Comparison of ENCODE assay signal across 8 cellular contexts in the genomic region with DNA sequence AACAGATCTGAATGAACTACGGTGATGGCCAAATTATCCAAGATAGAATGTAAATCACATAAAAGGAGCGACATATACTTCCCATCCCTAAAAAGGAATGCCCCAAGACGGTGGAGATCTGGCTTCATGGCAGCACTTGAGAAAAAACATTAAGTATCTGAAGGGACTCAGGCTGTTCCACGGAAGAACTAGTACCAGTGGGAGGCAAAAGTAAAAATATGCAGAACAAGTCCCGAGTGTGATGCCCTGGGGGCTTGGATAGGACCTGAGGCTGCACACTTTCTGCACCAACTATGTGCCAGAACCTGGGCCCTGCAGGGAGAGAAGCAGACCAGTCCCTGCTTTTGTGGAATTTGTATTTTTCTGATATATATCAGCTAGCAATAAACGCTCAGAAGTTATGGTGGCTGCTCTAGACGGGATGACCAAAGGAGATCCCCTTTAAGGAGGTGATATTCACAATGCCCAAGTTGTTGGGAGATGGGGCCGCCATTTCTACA. TPM values are rescaled to one million over a fixed set of nuclear protein-coding genes. Genes with fewer than 3 reads are reported as not detected.
DNase-seq lines count a peak whose midpoint lies in the region; ATAC-seq and TF ChIP-seq lines count a peak whose summit lies in the region.

No MANE protein-coding gene starts in this region.

- peaks cover 28% of the 10 kb centered on the region for H3K79me2 ChIP-seq in smooth muscle cell (ENCODE audit: low read depth)

- CTCF ChIA-PET in activated CD4-positive, alpha-beta T cell treated with anti-CD3 and anti-CD28 coated beads, Interleukin-2, amount 10 ng/mL, durations not matched to agents 7 days and 5 days (lab: Charles Lee), result interaction anchor here (0.6 to 3.9 kb wide), 16 partner anchors 10 to 101 kb away, joined by 3 to 29 read pairs (median 4); a partner anchor contains a TSS

- no peaks in the 10 kb centered on the region for H4K20me1 ChIP-seq in smooth muscle cell (ENCODE audit: low read depth)

- no peak for ATAC-seq in HG02759 (IDR thresholded peaks at IDR 0.05; ENCODE audit: unreplicated experiment)

- peak overlapping the region; percentile 95 for H3K4me2 ChIP-seq in smooth muscle cell

- H3K36me3 Mint-ChIP-seq in activated CD4-positive, alpha-beta T cell treated with anti-CD3 and anti-CD28 coated beads, Interleukin-2, amount 10 ng/mL, durations not matched to agents 7 days and 5 days (ENCODE audit: low read depth), result peaks cover 37% of the 10 kb centered on the region

- H3K4me3 ChIP-seq in SJSA1 (peak overlapping the region; percentile 51), foreskin fibroblast (ENCODE audit: low read depth in 1 of 2, low read length in 2 of 2) (peak overlapping the region; percentile 51 to 96), smooth muscle cell (peak overlapping the region; percentile 74)

- H2AFZ ChIP-seq in smooth muscle cell (ENCODE audit: low read depth), result peak overlapping the region; percentile 98

- H3K27me3 ChIP-seq in SJSA1 (replicated peaks) (no peaks in the 10 kb centered on the region), smooth muscle cell (ENCODE audit: low read depth) (no peaks in the 10 kb centered on the region)

- no peaks in the 10 kb centered on the region for H3K27me3 Mint-ChIP-seq in activated CD4-positive, alpha-beta T cell treated with anti-CD3 and anti-CD28 coated beads, Interleukin-2, amount 10 ng/mL, durations not matched to agents 7 days and 5 days

- peak overlapping the region; percentile 67 for H3K27ac ChIP-seq in SJSA1
- peak overlapping the region; percentile 74 for H3K27ac ChIP-seq in smooth muscle cell (ENCODE audit: low read depth)

- peaks cover 79% of the 10 kb centered on the region for H3K4me1 Mint-ChIP-seq in activated CD4-positive, alpha-beta T cell treated with anti-CD3 and anti-CD28 coated beads, Interleukin-2, amount 10 ng/mL, durations not matched to agents 7 days and 5 days

- H3F3A ChIP-seq in smooth muscle cell (ENCODE audit: low read depth), result peaks cover 9% of the 10 kb centered on the region

- POLR2A ChIA-PET in activated CD4-positive, alpha-beta T cell treated with anti-CD3 and anti-CD28 coated beads, Interleukin-2, amount 10 ng/mL, durations not matched to agents 7 days and 5 days (lab: Charles Lee), result interaction anchor here (0.7 to 1.0 kb wide), 3 partner anchors 12 to 53 kb away, joined by 3 to 7 read pairs (median 4); a partner anchor contains a TSS

- no peak for DNase-seq in activated CD4-positive, alpha-beta T cell treated with anti-CD3 and anti-CD28 coated beads, Interleukin-2, amount 10 ng/mL, durations not matched to agents 7 days and 5 days
- no peak for DNase-seq in activated CD4-positive, alpha-beta T cell treated with anti-CD3 and anti-CD28 coated beads, Interleukin-2, amount 50 U/mL, for 48 hours
- DNase-seq in SJSA1 (ENCODE audit: low read depth in 1 of 2, low spot score in 2 of 2), result no peak
- DNase-seq in foreskin fibroblast, result no peak
- no peak for DNase-seq in smooth muscle cell (lab: John Stamatoyannopoulos, UW; ENCODE audit: unreplicated experiment)
- no peak for DNase-seq in HuH-7.5 (ENCODE audit: low spot score)
- no peak for DNase-seq in AG08396 (ENCODE audit: low spot score)

- 74% methylated on average over 8 of the region's 8 CpGs for WGBS in smooth muscle cell (ENCODE audit: low lambda C conversion rate)

- H3K4me1 ChIP-seq in SJSA1 (replicated peaks) (peaks cover 44% of the 10 kb centered on the region), smooth muscle cell (ENCODE audit: low read depth) (peaks cover 20% of the 10 kb centered on the region)

- H3K9me3 ChIP-seq in SJSA1 (replicated peaks) (no peaks in the 10 kb centered on the region), smooth muscle cell (replicated peaks; ENCODE audit: low read depth) (no peaks in the 10 kb centered on the region)

- peak overlapping the region; percentile 74 for H3K9ac ChIP-seq in smooth muscle cell (ENCODE audit: low read depth)

- no peaks in the 10 kb centered on the region for H3K9me3 Mint-ChIP-seq in activated CD4-positive, alpha-beta T cell treated with anti-CD3 and anti-CD28 coated beads, Interleukin-2, amount 10 ng/mL, durations not matched to agents 7 days and 5 days

- H3K27ac Mint-ChIP-seq in activated CD4-positive, alpha-beta T cell treated with anti-CD3 and anti-CD28 coated beads, Interleukin-2, amount 10 ng/mL, durations not matched to agents 7 days and 5 days, result peak overlapping the region; percentile 95

- H3K4me3 Mint-ChIP-seq in activated CD4-positive, alpha-beta T cell treated with anti-CD3 and anti-CD28 coated beads, Interleukin-2, amount 10 ng/mL, durations not matched to agents 7 days and 5 days, result peak overlapping the region; percentile 96

- TF ChIP-seq CTCF in foreskin fibroblast (IDR thresholded peaks at IDR 0.05; ENCODE audit: low read depth, low read length) (no peak), smooth muscle cell (IDR thresholded peaks at IDR 0.05; ENCODE audit: borderline replicate concordance, insufficient read depth, poor library complexity, severe bottlenecking) (peak; percentile 5)

- H3K36me3 ChIP-seq in SJSA1 (peaks cover 34% of the 10 kb centered on the region), smooth muscle cell (ENCODE audit: low read depth) (no peaks in the 10 kb centered on the region)

RNA-seq across cellular contexts. Expression of a gene that starts 0.5 kb away (rescaled TPM):
- total RNA-seq in activated CD4-positive, alpha-beta T cell treated with anti-CD3 and anti-CD28 coated beads, Interleukin-2, amount 10 ng/mL, durations not matched to agents 7 days and 5 days, result 100 to 1,000 TPM; 124 to 132 TPM
- 124 and 134 TPM in 2 replicates for total RNA-seq in SJSA1 (2014; rRNA removed; shearing (Covaris generic))
- total RNA-seq in smooth muscle cell, result 49.4 and 78.1 TPM in 2 replicates
- polyA plus RNA-seq in smooth muscle cell, result 61.5 and 68.4 TPM in 2 replicates

RNA-seq across cellular contexts. Expression of a gene that starts 1.9 kb away (rescaled TPM):
- total RNA-seq in activated CD4-positive, alpha-beta T cell treated with anti-CD3 and anti-CD28 coated beads, Interleukin-2, amount 10 ng/mL, durations not matched to agents 7 days and 5 days, result 1 to 10 TPM; 7.4 to 9.3 TPM
- total RNA-seq in SJSA1 (2014; rRNA removed; shearing (Covaris generic)), result 26.2 and 28.9 TPM in 2 replicates
- 9.7 and 10.8 TPM in 2 replicates for total RNA-seq in smooth muscle cell
- polyA plus RNA-seq in smooth muscle cell, result 6.4 and 7.3 TPM in 2 replicates

RNA-seq across cellular contexts. Expression of a gene that starts 14.4 kb away (rescaled TPM):
- 10 to 100 TPM; 12.3 to 15.3 TPM for total RNA-seq in activated CD4-positive, alpha-beta T cell treated with anti-CD3 and anti-CD28 coated beads, Interleukin-2, amount 10 ng/mL, durations not matched to agents 7 days and 5 days
- total RNA-seq in SJSA1 (2014; rRNA removed; shearing (Covaris generic)), result 3.5 and 5.4 TPM in 2 replicates
- total RNA-seq in smooth muscle cell, result 0.27 and 2.6 TPM in 2 replicates
- polyA plus RNA-seq in smooth muscle cell, result 2.5 and 2.6 TPM in 2 replicates

RNA-seq across cellular contexts. Expression of a gene that starts 27.4 kb away (rescaled TPM):
- under 1 TPM; 0.73 to 0.97 TPM for total RNA-seq in activated CD4-positive, alpha-beta T cell treated with anti-CD3 and anti-CD28 coated beads, Interleukin-2, amount 10 ng/mL, durations not matched to agents 7 days and 5 days
- 1.6 TPM in 1 of 2 replicates, not detected in the other for total RNA-seq in SJSA1 (2014; rRNA removed; shearing (Covaris generic))
- total RNA-seq in smooth muscle cell, result not detected in 2 replicates
- 0.60 TPM in 1 of 2 replicates, not detected in the other for polyA plus RNA-seq in smooth muscle cell

RNA-seq across cellular contexts. Expression of a gene that starts 52.7 kb away (rescaled TPM):
- total RNA-seq in activated CD4-positive, alpha-beta T cell treated with anti-CD3 and anti-CD28 coated beads, Interleukin-2, amount 10 ng/mL, durations not matched to agents 7 days and 5 days, result 100 to 1,000 TPM; 100 to 107 TPM
- total RNA-seq in SJSA1 (2014; rRNA removed; shearing (Covaris generic)), result 13.6 and 18.9 TPM in 2 replicates
- total RNA-seq in smooth muscle cell, result 21.8 and 36.6 TPM in 2 replicates
- polyA plus RNA-seq in smooth muscle cell, result 57.3 and 57.8 TPM in 2 replicates
